Comparison of ENCODE assay signal across 10 cellular contexts in genomic region chr9:70053864-70054263, GRCh38. TPM values are rescaled to one million over a fixed set of nuclear protein-coding genes. Genes with fewer than 3 reads are reported as not detected.
DNase-seq lines count a peak whose midpoint lies in the region; ATAC-seq, FAIRE-seq and TF ChIP-seq lines count a peak whose summit lies in the region.
"Had no signal": no experiment of that assay in that cellular context is flagged by ENCODE, and none has a peak within 500 bp of the region (broad histone marks: within the 10 kb centered on the region; RNA-seq: fewer than 3 reads in every experiment).

No MANE protein-coding gene starts in this region.

- peaks cover 9 to 33% (median 25%) of the 10 kb centered on the region in 5 donors for H3K27me3 Mint-ChIP-seq in naive thymus-derived CD8-positive, alpha-beta T cell

- no peaks in the 10 kb centered on the region for H3K27me3 ChIP-seq in colonic mucosa
- no peaks in the 10 kb centered on the region for H3K27me3 ChIP-seq in pancreas

- TF ChIP-seq CTCF in colonic mucosa (IDR thresholded peaks at IDR 0.05) = no peak
- TF ChIP-seq CTCF in pancreas (IDR thresholded peaks at IDR 0.05) = no peak

- no peak overlapping the region for H3K4me3 Mint-ChIP-seq in naive thymus-derived CD8-positive, alpha-beta T cell

- no peak overlapping the region for H3K27ac Mint-ChIP-seq in naive thymus-derived CD8-positive, alpha-beta T cell

- H3K9me3 Mint-ChIP-seq in naive thymus-derived CD8-positive, alpha-beta T cell = no peaks in the 10 kb centered on the region

- ATAC-seq in pancreas = peak; percentile 86 to 93 (median 87)
- no peak for ATAC-seq in GM21529 (IDR thresholded peaks at IDR 0.05; ENCODE audit: unreplicated experiment)
- no peak for ATAC-seq in HG03097 (IDR thresholded peaks at IDR 0.05; ENCODE audit: low FRiP score, unreplicated experiment)
- no peak for ATAC-seq in GM19467 (IDR thresholded peaks at IDR 0.05; ENCODE audit: unreplicated experiment)
- ATAC-seq in naive thymus-derived CD8-positive, alpha-beta T cell = no peak

- intact Hi-C loops in colonic mucosa (cut with DNase I) = no loop called here
- intact Hi-C loops in pancreas (cut with DNase I) = no loop called here

- no peaks in the 10 kb centered on the region for H3K36me3 Mint-ChIP-seq in naive thymus-derived CD8-positive, alpha-beta T cell

- no peaks in the 10 kb centered on the region for H3K4me1 ChIP-seq in colonic mucosa
- H3K4me1 ChIP-seq in pancreas = peaks cover 6 to 23% (median 19%) of the 10 kb centered on the region in 3 donors

- POLR2A ChIA-PET in naive thymus-derived CD8-positive, alpha-beta T cell (lab: Charles Lee) = no interaction called here

- no peak for FAIRE-seq in pancreas (lab: Jason Lieb, UNC)

- H3K27ac ChIP-seq in colonic mucosa (peak overlapping the region; percentile 13), pancreas (peak overlapping the region in 2 of 4 donors; percentile 14 to 39)

- DNase-seq in DMS 273 treated with DMSO at 0.1 percent for 48 hours (lab: John Stamatoyannopoulos, UW) = peak; percentile 58
- DNase-seq in NCI-H2029 treated with DMSO at 0.1 percent for 48 hours (lab: John Stamatoyannopoulos, UW) = peak; percentile 68
- no peak for DNase-seq in colonic mucosa
- DNase-seq in pancreas = peak in 4 of 6 donors; percentile 59 to 78 (median 64)
- no peak for DNase-seq in naive thymus-derived CD8-positive, alpha-beta T cell
- DNase-seq: glutamatergic neuron, T-helper 9 cell had no signal

- H3K4me3 ChIP-seq in colonic mucosa = no peak overlapping the region
- H3K4me3 ChIP-seq in pancreas = no peak overlapping the region

- H3K4me1 Mint-ChIP-seq in naive thymus-derived CD8-positive, alpha-beta T cell = no peaks in the 10 kb centered on the region

- H3K9ac ChIP-seq in colonic mucosa (ENCODE audit: low read depth in 2 of 2, low read length in 2 of 2) = no peak overlapping the region

- H3K9me3 ChIP-seq in colonic mucosa (no peaks in the 10 kb centered on the region), pancreas (no peaks in the 10 kb centered on the region)

- no peaks in the 10 kb centered on the region for H3K36me3 ChIP-seq in colonic mucosa
- no peaks in the 10 kb centered on the region for H3K36me3 ChIP-seq in pancreas

- WGBS in pancreas, 2 donors = 21 to 23% methylated on average over 2 of the region's 2 CpGs

RNA-seq across cellular contexts. Expression of gene MAMDC2, which starts 10.2 kb away (rescaled TPM):
- total RNA-seq in colonic mucosa (1 to 10 TPM; 2.3 to 7.0 TPM), pancreas (1 to 10 TPM; 1.1 to 4.7 (median 1.3) TPM)
- polyA plus RNA-seq in pancreas = 1 to 10 TPM in 1 of 2 donors, under 1 TPM in 1; 0.95 to 1.9 TPM
- total RNA-seq in naive thymus-derived CD8-positive, alpha-beta T cell = not detected
- polyA plus RNA-seq in naive thymus-derived CD8-positive, alpha-beta T cell = under 1 TPM in 1 of 3 donors, not detected in 2; 0.19 TPM

Comparison
In these comparisons a context has a peak if more than half of its experiments do, and no peak if none do; other contexts are left out.
1. DNase-seq: peak in DMS 273 treated with DMSO at 0.1 percent for 48 hours (single experiment), NCI-H2029 treated with DMSO at 0.1 percent for 48 hours (single experiment) and pancreas (4 of 6); none in colonic mucosa (single experiment) and naive thymus-derived CD8-positive, alpha-beta T cell (0 of 10).
2. ATAC-seq: peak in pancreas (4 of 4); none in GM21529 (single experiment), HG03097 (single experiment), GM19467 (single experiment) and naive thymus-derived CD8-positive, alpha-beta T cell (0 of 2).